Comparison of ENCODE assay signal across 1 cellular context in the genomic region with DNA sequence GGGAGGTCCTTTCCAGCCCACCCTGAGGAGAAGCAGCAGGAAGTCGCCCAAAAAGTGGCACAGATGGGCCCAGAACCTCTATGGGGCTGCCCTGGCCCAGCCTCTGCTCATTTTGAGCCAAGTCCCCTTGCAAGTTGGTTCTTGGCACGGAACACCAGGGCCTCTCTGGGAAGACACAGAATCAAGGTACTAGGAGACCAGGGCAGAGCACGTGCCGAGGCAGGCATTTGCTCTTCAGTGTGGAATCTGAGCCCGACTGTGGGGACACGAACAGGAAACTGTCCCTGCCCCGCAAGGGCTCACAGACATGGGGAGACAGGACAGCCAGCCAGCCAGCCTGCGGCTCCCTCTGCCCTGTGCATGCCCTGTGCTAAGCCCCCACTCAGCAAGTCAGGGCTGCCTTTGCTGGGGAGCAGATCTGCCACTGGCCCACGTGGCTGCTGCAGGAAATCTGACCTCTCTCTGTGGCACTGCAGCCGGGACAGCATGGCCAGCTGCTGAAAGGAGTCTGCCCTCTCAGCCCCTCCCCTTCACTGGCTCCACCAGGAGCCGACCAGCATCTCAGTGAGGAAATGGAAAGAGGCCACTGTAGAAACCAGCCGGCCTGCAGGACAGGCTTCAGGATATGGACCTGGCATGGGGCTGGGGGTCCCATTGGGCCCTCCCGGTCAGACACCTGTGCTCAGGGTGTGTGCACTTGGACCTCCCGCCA.
TF ChIP-seq lines count a peak whose summit lies in the region.

No MANE protein-coding gene starts in this region.

TF ChIP-seq in HepG2, 621 proteins besides CTCF, POLR2A, EP300 and RAD21 (continued from another document and continues in another):
- TF ChIP-seq ZBTB43 (CRISPR knock-in tag; conservative IDR thresholded peaks at IDR 0.05) = no peak
- no peak for TF ChIP-seq ZNF75D (CRISPR knock-in tag; IDR thresholded peaks at IDR 0.05; ENCODE audit: borderline replicate concordance)
- no peak for TF ChIP-seq ZFP82 (CRISPR knock-in tag; IDR thresholded peaks at IDR 0.05; ENCODE audit: borderline replicate concordance)
- TF ChIP-seq ZNF773 (CRISPR knock-in tag; IDR thresholded peaks at IDR 0.05; ENCODE audit: borderline replicate concordance) = no peak
- no peak for TF ChIP-seq ZFP90 (CRISPR knock-in tag; IDR thresholded peaks at IDR 0.05; ENCODE audit: borderline replicate concordance)
- TF ChIP-seq ZNF777 (CRISPR knock-in tag; IDR thresholded peaks at IDR 0.05) = no peak
- no peak for TF ChIP-seq ZNF30 (CRISPR knock-in tag; IDR thresholded peaks at IDR 0.05)
- no peak for TF ChIP-seq BCL3 (CRISPR knock-in tag; IDR thresholded peaks at IDR 0.05)
- no peak for TF ChIP-seq ZNF615 (CRISPR knock-in tag; IDR thresholded peaks at IDR 0.05; ENCODE audit: borderline replicate concordance)
- no peak for TF ChIP-seq RAD51 (IDR thresholded peaks at IDR 0.05; ENCODE audit: borderline replicate concordance)
- no peak for TF ChIP-seq SETDB1 (CRISPR knock-in tag; IDR thresholded peaks at IDR 0.05; ENCODE audit: borderline replicate concordance)
- no peak for TF ChIP-seq ZNF83 (CRISPR knock-in tag; IDR thresholded peaks at IDR 0.05; ENCODE audit: borderline replicate concordance)
- TF ChIP-seq, protein P1, sequence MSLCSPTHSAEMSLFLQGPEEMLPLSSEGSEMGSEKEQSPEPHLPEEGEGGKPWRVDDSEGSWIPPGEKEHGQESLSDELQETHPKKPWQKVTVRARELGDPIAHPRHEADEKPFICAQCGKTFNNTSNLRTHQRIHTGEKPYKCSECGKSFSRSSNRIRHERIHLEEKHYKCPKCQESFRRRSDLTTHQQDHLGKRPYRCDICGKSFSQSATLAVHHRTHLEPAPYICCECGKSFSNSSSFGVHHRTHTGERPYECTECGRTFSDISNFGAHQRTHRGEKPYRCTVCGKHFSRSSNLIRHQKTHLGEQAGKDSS (CRISPR knock-in tag; IDR thresholded peaks at IDR 0.05; ENCODE audit: borderline replicate concordance, low read depth) = 0 out of 2 replicates have a peak, but pooled peaks have one; percentile 48
- no peak for TF ChIP-seq HOXA7 (CRISPR knock-in tag; IDR thresholded peaks at IDR 0.05)
- no peak for TF ChIP-seq MED13 (CRISPR knock-in tag; IDR thresholded peaks at IDR 0.05)
- TF ChIP-seq ATF7-NPFF (CRISPR knock-in tag; IDR thresholded peaks at IDR 0.05; ENCODE audit: low read depth) = no peak
- no peak for TF ChIP-seq ZNF576 (CRISPR knock-in tag; IDR thresholded peaks at IDR 0.05)
- TF ChIP-seq, protein P2, sequence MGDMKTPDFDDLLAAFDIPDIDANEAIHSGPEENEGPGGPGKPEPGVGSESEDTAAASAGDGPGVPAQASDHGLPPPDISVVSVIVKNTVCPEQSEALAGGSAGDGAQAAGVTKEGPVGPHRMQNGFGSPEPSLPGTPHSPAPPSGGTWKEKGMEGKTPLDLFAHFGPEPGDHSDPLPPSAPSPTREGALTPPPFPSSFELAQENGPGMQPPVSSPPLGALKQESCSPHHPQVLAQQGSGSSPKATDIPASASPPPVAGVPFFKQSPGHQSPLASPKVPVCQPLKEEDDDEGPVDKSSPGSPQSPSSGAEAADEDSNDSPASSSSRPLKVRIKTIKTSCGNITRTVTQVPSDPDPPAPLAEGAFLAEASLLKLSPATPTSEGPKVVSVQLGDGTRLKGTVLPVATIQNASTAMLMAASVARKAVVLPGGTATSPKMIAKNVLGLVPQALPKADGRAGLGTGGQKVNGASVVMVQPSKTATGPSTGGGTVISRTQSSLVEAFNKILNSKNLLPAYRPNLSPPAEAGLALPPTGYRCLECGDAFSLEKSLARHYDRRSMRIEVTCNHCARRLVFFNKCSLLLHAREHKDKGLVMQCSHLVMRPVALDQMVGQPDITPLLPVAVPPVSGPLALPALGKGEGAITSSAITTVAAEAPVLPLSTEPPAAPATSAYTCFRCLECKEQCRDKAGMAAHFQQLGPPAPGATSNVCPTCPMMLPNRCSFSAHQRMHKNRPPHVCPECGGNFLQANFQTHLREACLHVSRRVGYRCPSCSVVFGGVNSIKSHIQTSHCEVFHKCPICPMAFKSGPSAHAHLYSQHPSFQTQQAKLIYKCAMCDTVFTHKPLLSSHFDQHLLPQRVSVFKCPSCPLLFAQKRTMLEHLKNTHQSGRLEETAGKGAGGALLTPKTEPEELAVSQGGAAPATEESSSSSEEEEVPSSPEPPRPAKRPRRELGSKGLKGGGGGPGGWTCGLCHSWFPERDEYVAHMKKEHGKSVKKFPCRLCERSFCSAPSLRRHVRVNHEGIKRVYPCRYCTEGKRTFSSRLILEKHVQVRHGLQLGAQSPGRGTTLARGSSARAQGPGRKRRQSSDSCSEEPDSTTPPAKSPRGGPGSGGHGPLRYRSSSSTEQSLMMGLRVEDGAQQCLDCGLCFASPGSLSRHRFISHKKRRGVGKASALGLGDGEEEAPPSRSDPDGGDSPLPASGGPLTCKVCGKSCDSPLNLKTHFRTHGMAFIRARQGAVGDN (CRISPR knock-in tag; IDR thresholded peaks at IDR 0.05) = peak; percentile 87
- TF ChIP-seq PHF8 (CRISPR knock-in tag; IDR thresholded peaks at IDR 0.05) = no peak; the same call in 1 of the 2 replicates
- TF ChIP-seq TRIM24 (CRISPR knock-in tag; IDR thresholded peaks at IDR 0.05) = no peak
- TF ChIP-seq ZNF484 (CRISPR knock-in tag; IDR thresholded peaks at IDR 0.05; ENCODE audit: borderline replicate concordance, low read depth) = no peak
- no peak for TF ChIP-seq ZFP37 (CRISPR knock-in tag; IDR thresholded peaks at IDR 0.05; ENCODE audit: borderline replicate concordance)
- no peak for TF ChIP-seq CAMTA2 (CRISPR knock-in tag; IDR thresholded peaks at IDR 0.05; ENCODE audit: borderline replicate concordance)
- TF ChIP-seq RBM39 (IDR thresholded peaks at IDR 0.05; ENCODE audit: low read depth, low read length, poor library complexity, severe bottlenecking) = no peak
- TF ChIP-seq SMAD9 (CRISPR knock-in tag; IDR thresholded peaks at IDR 0.05) = no peak
- no peak for TF ChIP-seq ZNF547 (CRISPR knock-in tag; IDR thresholded peaks at IDR 0.05)
- no peak for TF ChIP-seq DR1 (CRISPR knock-in tag; IDR thresholded peaks at IDR 0.05)
- no peak; the same call in 1 of the 2 replicates for TF ChIP-seq KDM2A (CRISPR knock-in tag; IDR thresholded peaks at IDR 0.05; ENCODE audit: borderline replicate concordance, low read depth)
- TF ChIP-seq MXI1 (IDR thresholded peaks at IDR 0.05; ENCODE audit: borderline replicate concordance, low read depth, low read length) = peak; percentile 72; the same call in 1 of the 3 replicates
- no peak for TF ChIP-seq PHF5A (CRISPR knock-in tag; IDR thresholded peaks at IDR 0.05; ENCODE audit: low read depth, unreplicated experiment)
- no peak for TF ChIP-seq POLR2AphosphoS2 (IDR thresholded peaks at IDR 0.05; ENCODE audit: low read depth, low read length)
- TF ChIP-seq ZZZ3 (CRISPR knock-in tag; IDR thresholded peaks at IDR 0.05; ENCODE audit: borderline replicate concordance) = no peak
- peak; percentile 73 for TF ChIP-seq RBFOX2 (IDR thresholded peaks at IDR 0.05; ENCODE audit: low read depth, low read length)
- TF ChIP-seq MEIS1 (CRISPR knock-in tag; IDR thresholded peaks at IDR 0.05; ENCODE audit: borderline replicate concordance) = peak; percentile 21
- peak; percentile 28; the same call in 1 of the 2 replicates for TF ChIP-seq PHF20 (CRISPR knock-in tag; IDR thresholded peaks at IDR 0.05)
- 0 out of 2 replicates have a peak, but pooled peaks have one; percentile 32 for TF ChIP-seq PCBP1 (IDR thresholded peaks at IDR 0.05; ENCODE audit: borderline replicate concordance, low read depth, low read length)
- TF ChIP-seq BRD4 (CRISPR knock-in tag; IDR thresholded peaks at IDR 0.05) = peak; percentile 55; the same call in 1 of the 2 replicates
- TF ChIP-seq ATM (IDR thresholded peaks at IDR 0.05; ENCODE audit: borderline replicate concordance) = no peak
- TF ChIP-seq ZNF441 (CRISPR knock-in tag; IDR thresholded peaks at IDR 0.05; ENCODE audit: borderline replicate concordance) = no peak; the same call in 1 of the 2 replicates
- TF ChIP-seq, protein P3, sequence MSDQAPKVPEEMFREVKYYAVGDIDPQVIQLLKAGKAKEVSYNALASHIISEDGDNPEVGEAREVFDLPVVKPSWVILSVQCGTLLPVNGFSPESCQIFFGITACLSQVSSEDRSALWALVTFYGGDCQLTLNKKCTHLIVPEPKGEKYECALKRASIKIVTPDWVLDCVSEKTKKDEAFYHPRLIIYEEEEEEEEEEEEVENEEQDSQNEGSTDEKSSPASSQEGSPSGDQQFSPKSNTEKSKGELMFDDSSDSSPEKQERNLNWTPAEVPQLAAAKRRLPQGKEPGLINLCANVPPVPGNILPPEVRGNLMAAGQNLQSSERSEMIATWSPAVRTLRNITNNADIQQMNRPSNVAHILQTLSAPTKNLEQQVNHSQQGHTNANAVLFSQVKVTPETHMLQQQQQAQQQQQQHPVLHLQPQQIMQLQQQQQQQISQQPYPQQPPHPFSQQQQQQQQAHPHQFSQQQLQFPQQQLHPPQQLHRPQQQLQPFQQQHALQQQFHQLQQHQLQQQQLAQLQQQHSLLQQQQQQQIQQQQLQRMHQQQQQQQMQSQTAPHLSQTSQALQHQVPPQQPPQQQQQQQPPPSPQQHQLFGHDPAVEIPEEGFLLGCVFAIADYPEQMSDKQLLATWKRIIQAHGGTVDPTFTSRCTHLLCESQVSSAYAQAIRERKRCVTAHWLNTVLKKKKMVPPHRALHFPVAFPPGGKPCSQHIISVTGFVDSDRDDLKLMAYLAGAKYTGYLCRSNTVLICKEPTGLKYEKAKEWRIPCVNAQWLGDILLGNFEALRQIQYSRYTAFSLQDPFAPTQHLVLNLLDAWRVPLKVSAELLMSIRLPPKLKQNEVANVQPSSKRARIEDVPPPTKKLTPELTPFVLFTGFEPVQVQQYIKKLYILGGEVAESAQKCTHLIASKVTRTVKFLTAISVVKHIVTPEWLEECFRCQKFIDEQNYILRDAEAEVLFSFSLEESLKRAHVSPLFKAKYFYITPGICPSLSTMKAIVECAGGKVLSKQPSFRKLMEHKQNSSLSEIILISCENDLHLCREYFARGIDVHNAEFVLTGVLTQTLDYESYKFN (CRISPR knock-in tag; conservative IDR thresholded peaks at IDR 0.05) = no peak
- TF ChIP-seq JUND (CRISPR knock-in tag; IDR thresholded peaks at IDR 0.05) = no peak
- TF ChIP-seq, protein P4, sequence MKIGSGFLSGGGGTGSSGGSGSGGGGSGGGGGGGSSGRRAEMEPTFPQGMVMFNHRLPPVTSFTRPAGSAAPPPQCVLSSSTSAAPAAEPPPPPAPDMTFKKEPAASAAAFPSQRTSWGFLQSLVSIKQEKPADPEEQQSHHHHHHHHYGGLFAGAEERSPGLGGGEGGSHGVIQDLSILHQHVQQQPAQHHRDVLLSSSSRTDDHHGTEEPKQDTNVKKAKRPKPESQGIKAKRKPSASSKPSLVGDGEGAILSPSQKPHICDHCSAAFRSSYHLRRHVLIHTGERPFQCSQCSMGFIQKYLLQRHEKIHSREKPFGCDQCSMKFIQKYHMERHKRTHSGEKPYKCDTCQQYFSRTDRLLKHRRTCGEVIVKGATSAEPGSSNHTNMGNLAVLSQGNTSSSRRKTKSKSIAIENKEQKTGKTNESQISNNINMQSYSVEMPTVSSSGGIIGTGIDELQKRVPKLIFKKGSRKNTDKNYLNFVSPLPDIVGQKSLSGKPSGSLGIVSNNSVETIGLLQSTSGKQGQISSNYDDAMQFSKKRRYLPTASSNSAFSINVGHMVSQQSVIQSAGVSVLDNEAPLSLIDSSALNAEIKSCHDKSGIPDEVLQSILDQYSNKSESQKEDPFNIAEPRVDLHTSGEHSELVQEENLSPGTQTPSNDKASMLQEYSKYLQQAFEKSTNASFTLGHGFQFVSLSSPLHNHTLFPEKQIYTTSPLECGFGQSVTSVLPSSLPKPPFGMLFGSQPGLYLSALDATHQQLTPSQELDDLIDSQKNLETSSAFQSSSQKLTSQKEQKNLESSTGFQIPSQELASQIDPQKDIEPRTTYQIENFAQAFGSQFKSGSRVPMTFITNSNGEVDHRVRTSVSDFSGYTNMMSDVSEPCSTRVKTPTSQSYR (CRISPR knock-in tag; IDR thresholded peaks at IDR 0.05; ENCODE audit: borderline replicate concordance) = no peak
- no peak for TF ChIP-seq THAP8 (CRISPR knock-in tag; IDR thresholded peaks at IDR 0.05; ENCODE audit: borderline replicate concordance)
- no peak for TF ChIP-seq ZNF235 (CRISPR knock-in tag; IDR thresholded peaks at IDR 0.05; ENCODE audit: borderline replicate concordance)
- no peak for TF ChIP-seq NR2F6 (IDR thresholded peaks at IDR 0.05)
- peak; percentile 46; the same call in 1 of the 2 replicates for TF ChIP-seq NR2F6 (CRISPR knock-in tag; IDR thresholded peaks at IDR 0.05)
- TF ChIP-seq ZNF3 (CRISPR knock-in tag; IDR thresholded peaks at IDR 0.05) = no peak
- no peak for TF ChIP-seq ZNF605 (CRISPR knock-in tag; IDR thresholded peaks at IDR 0.05)
- peak; percentile 35; the same call in 1 of the 2 replicates for TF ChIP-seq PHF21A (CRISPR knock-in tag; IDR thresholded peaks at IDR 0.05)
- no peak for TF ChIP-seq PRMT3 (CRISPR knock-in tag; IDR thresholded peaks at IDR 0.05; ENCODE audit: borderline replicate concordance, low read depth)
- no peak for TF ChIP-seq ZBTB7A (CRISPR knock-in tag; IDR thresholded peaks at IDR 0.05)
- no peak for TF ChIP-seq MZF1 (CRISPR knock-in tag; IDR thresholded peaks at IDR 0.05; ENCODE audit: borderline replicate concordance)
- TF ChIP-seq ZNF556 (CRISPR knock-in tag; IDR thresholded peaks at IDR 0.05; ENCODE audit: borderline replicate concordance) = no peak
- TF ChIP-seq ZNF234 (CRISPR knock-in tag; conservative IDR thresholded peaks at IDR 0.05) = 0 out of 2 replicates have a peak, but pooled peaks have one; percentile 62
- no peak for TF ChIP-seq RNF2 (conservative IDR thresholded peaks at IDR 0.05; ENCODE audit: low read depth)
